14 cellular contexts compared by ENCODE assay signal in genomic region chr16:33339093-33340071, GRCh38. TPM values are rescaled to one million over a fixed set of nuclear protein-coding genes. Genes with fewer than 3 reads are reported as not detected.
DNase-seq lines count a peak whose midpoint lies in the region; ATAC-seq and TF ChIP-seq lines count a peak whose summit lies in the region.
"Not testable (repeated sequence)": the region's sequence is repeated elsewhere in the genome, so short reads cannot be mapped to it uniquely, and the experiment has no call there.
"Had no signal": no experiment of that assay in that cellular context is flagged by ENCODE, and none has a peak within 500 bp of the region (broad histone marks: within the 10 kb centered on the region; RNA-seq: fewer than 3 reads in every experiment).

No MANE protein-coding gene starts in this region.

- H3K9me3 ChIP-seq in right atrium auricular region: not testable (repeated sequence)
- H3K9me3 ChIP-seq in upper lobe of left lung: peaks cover 0 to 26% (median 1%) of the 10 kb centered on the region in 4 donors

- not testable (repeated sequence) for H3K27ac Mint-ChIP-seq in WTC11, natural killer cell

- POLR2A ChIA-PET in WTC11 (lab: Charles Lee): not testable (repeated sequence)

- H3K36me3 Mint-ChIP-seq in WTC11, natural killer cell: not testable (repeated sequence)

- H3K4me3 ChIP-seq in right atrium auricular region, upper lobe of left lung: not testable (repeated sequence)

- not testable (repeated sequence) for H3K4me1 ChIP-seq in right atrium auricular region, upper lobe of left lung

- H3K27me3 ChIP-seq in right atrium auricular region, upper lobe of left lung: not testable (repeated sequence)

- TF ChIP-seq POLR2A in upper lobe of left lung (IDR thresholded peaks at IDR 0.05): not testable (repeated sequence)

- DNase-seq in HK-2 (ENCODE audit: unreplicated experiment): peak; percentile 3
- peak; percentile 20 for DNase-seq in WTC11 (ENCODE audit: low spot score)
- DNase-seq in activated T-cell treated with anti-CD3 and anti-CD28 coated beads, Interleukin-2, amount 50 U/mL, for 1 hour: peak; percentile 58
- DNase-seq in central memory CD4-positive, alpha-beta T cell: peak; percentile 12
- DNase-seq in right atrium auricular region (ENCODE audit: low spot score): peak; percentile 79
- DNase-seq in natural killer cell: peak; percentile 29
- DNase-seq in stimulated activated CD4-positive, alpha-beta T cell treated with anti-CD3 and anti-CD28 coated beads, Interleukin-4, amount 100 ng/mL, for 4 hours: peak; percentile 11 to 45
- DNase-seq in upper lobe of left lung: peak in 1 of 2 donors; percentile 63

- H3K4me1 Mint-ChIP-seq in WTC11, natural killer cell: not testable (repeated sequence)

- not testable (repeated sequence) for H3K9me3 Mint-ChIP-seq in WTC11, natural killer cell

- TF ChIP-seq EP300 in upper lobe of left lung (IDR thresholded peaks at IDR 0.05): not testable (repeated sequence)

- H3K36me3 ChIP-seq in right atrium auricular region, upper lobe of left lung: not testable (repeated sequence)

- H3K4me3 Mint-ChIP-seq in WTC11, natural killer cell: not testable (repeated sequence)

- not testable (repeated sequence) for H3K27ac ChIP-seq in right atrium auricular region, upper lobe of left lung

- CTCF ChIA-PET in WTC11 (lab: Charles Lee): not testable (repeated sequence)

- intact Hi-C loops in natural killer cell (cut with micrococcal nuclease): not testable (repeated sequence)

- not testable (repeated sequence) for H3K27me3 Mint-ChIP-seq in WTC11 (ENCODE audit: low read depth); natural killer cell (ENCODE audit: low read depth in 2 of 2)

- WGBS in upper lobe of left lung, 2 donors: 81 to 82% methylated on average over 2 to 4 of the region's 4 CpGs

- TF ChIP-seq CTCF in WTC11 (IDR thresholded peaks at IDR 0.05); right atrium auricular region (IDR thresholded peaks at IDR 0.05); natural killer cell (IDR thresholded peaks at IDR 0.05); upper lobe of left lung (IDR thresholded peaks at IDR 0.05): not testable (repeated sequence)

- not testable (repeated sequence) for ATAC-seq in WTC11, natural killer cell
- peak; percentile 92 to 95 for ATAC-seq in upper lobe of left lung (ENCODE audit: low FRiP score in 2 of 2)

RNA-seq across cellular contexts. Expression of gene TP53TG3B, which starts 21.3 kb away (rescaled TPM):
- total RNA-seq in WTC11 (2021) (not detected in 3 replicates), right atrium auricular region (not detected), natural killer cell (not detected), upper lobe of left lung (not detected)
- total RNA-seq: CD4-positive, CD25-positive, alpha-beta regulatory T cell; endodermal cell; GM12878; GM23248; SJCRH30 had no signal

RNA-seq across cellular contexts. Expression of gene TP53TG3E, which starts 35.3 kb away (rescaled TPM):
- total RNA-seq in WTC11 (2021) (not detected in 3 replicates), right atrium auricular region (not detected), natural killer cell (not detected), upper lobe of left lung (not detected)
- total RNA-seq: breast epithelium; CD4-positive, CD25-positive, alpha-beta regulatory T cell; endodermal cell; GM12878; GM23248; SJCRH30 had no signal
